In the genomic region with DNA sequence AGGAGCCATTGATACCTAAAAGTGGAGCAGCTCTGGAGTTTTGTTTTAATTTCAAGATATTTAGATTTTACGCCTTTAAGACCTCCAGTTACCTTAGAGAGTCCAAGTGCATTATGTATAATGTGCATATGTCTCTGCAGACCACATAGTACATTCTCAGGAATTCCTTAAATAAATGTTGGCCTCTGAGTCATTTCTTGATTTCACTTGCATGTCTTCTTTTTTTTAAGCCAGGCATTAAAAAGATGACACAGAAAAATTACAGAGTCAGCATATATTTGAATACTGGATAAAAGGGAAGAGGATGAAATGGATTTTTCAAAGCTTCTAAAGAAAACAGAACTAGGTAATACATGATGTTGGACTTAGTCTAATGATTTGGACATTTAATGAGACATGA, we compare ENCODE assay signal across 1 cellular context.
TF ChIP-seq lines count a peak whose summit lies in the region.

No MANE protein-coding gene starts in this region.

TF ChIP-seq in endothelial cell of umbilical vein, 7 proteins besides CTCF, POLR2A, EP300 and RAD21:
- TF ChIP-seq FOS (IDR thresholded peaks at IDR 0.05; ENCODE audit: borderline replicate concordance, insufficient read depth, low read length) (peak; percentile 21), EZH2 (IDR thresholded peaks at IDR 0.05; ENCODE audit: borderline replicate concordance, low read depth, low read length, severe bottlenecking) (no peak)
